Comparison of ENCODE assay signal across 18 cellular contexts in genomic region chr1:65429078-65429477, GRCh38. TPM values are rescaled to one million over a fixed set of nuclear protein-coding genes. Genes with fewer than 3 reads are reported as not detected.
DNase-seq lines count a peak whose midpoint lies in the region; ATAC-seq and TF ChIP-seq lines count a peak whose summit lies in the region.
"Had no signal": no experiment of that assay in that cellular context is flagged by ENCODE, and none has a peak within 500 bp of the region (broad histone marks: within the 10 kb centered on the region; RNA-seq: fewer than 3 reads in every experiment).

No MANE protein-coding gene starts in this region.

- no peaks in the 10 kb centered on the region for H3K9me2 ChIP-seq in PC-3 (replicated peaks; ENCODE audit: low read length)

- CTCF ChIA-PET in PC-3 (lab: Charles Lee) (no interaction called here), MCF 10A (lab: Yijun Ruan, JAX) (interaction anchor here (0.7 to 4.0 kb wide), 4 partner anchors 9 to 258 kb away, joined by 3 to 42 read pairs (median 4); partner anchors contain the start of genes LEPR and LEPROT)
- CTCF ChIA-PET in CD8-positive, alpha-beta T cell (lab: Charles Lee), result interaction anchor here (3.0 to 3.9 kb wide), 2 partner anchors 31 to 258 kb away, joined by 15 to 31 read pairs; no protein-coding TSS in a partner anchor

- peaks cover 14% of the 10 kb centered on the region for H3K79me2 ChIP-seq in PC-3 (ENCODE audit: low read length)

- H3K9ac ChIP-seq in PC-3 (ENCODE audit: low read length), result no peak overlapping the region
- H3K9ac ChIP-seq: BLaER1, KMS-11 had no signal

- H3K36me3 Mint-ChIP-seq in MCF 10A (ENCODE audit: insufficient read depth, unreplicated experiment), result peaks cover 76% of the 10 kb centered on the region
- peaks cover 50% of the 10 kb centered on the region for H3K36me3 Mint-ChIP-seq in nephron progenitor cell (ENCODE audit: low read depth)
- peaks cover 49% of the 10 kb centered on the region for H3K36me3 Mint-ChIP-seq in CD8-positive, alpha-beta T cell

- no peaks in the 10 kb centered on the region for H3K9me3 Mint-ChIP-seq in MCF 10A (ENCODE audit: unreplicated experiment)
- H3K9me3 Mint-ChIP-seq in nephron progenitor cell, result no peaks in the 10 kb centered on the region
- H3K9me3 Mint-ChIP-seq in CD8-positive, alpha-beta T cell, result no peaks in the 10 kb centered on the region
- H3K9me3 Mint-ChIP-seq: activated naive CD8-positive, alpha-beta T cell treated with anti-CD3 and anti-CD28 coated beads, Interleukin-2, amount 10 ng/mL, durations not matched to agents 7 days and 5 days had no signal

- no peak for DNase-seq in PC-3
- no peak for DNase-seq in MCF 10A (ENCODE audit: unreplicated experiment)
- DNase-seq in nephron progenitor cell, result no peak
- DNase-seq in thyroid gland, result no peak
- DNase-seq in stimulated activated CD8-positive, alpha-beta memory T cell treated with anti-CD3 and anti-CD28 coated beads, Interleukin-4, amount 100 ng/mL, for 48 hours, result no peak
- DNase-seq in activated CD4-positive, alpha-beta T cell treated with anti-CD3 and anti-CD28 coated beads, Interleukin-2, amount 50 U/mL, for 1 hour, result no peak
- no peak for DNase-seq in CD8-positive, alpha-beta T cell
- no peak for DNase-seq in NCI-H1694 (lab: John Stamatoyannopoulos, UW)
- DNase-seq: activated naive CD8-positive, alpha-beta T cell treated with anti-CD3 and anti-CD28 coated beads, Interleukin-2, amount 10 ng/mL, durations not matched to agents 7 days and 5 days; activated T-cell treated with anti-CD3 and anti-CD28 coated beads, Interleukin-2, amount 50 U/mL, for 1 hour; cerebellar nuclear complex; DND-41; midbrain; NCI-H146; NCI-H446 treated with DMSO at 0.1 percent for 48 hours; occipital lobe had no signal

- H3K4me1 Mint-ChIP-seq in MCF 10A (ENCODE audit: insufficient read depth, unreplicated experiment) (peaks cover 42% of the 10 kb centered on the region), nephron progenitor cell (peaks cover 5% of the 10 kb centered on the region)
- H3K4me1 Mint-ChIP-seq in CD8-positive, alpha-beta T cell (ENCODE audit: low read depth), result peaks cover 3% of the 10 kb centered on the region

- TF ChIP-seq POLR2A in thyroid gland (IDR thresholded peaks at IDR 0.05), result no peak

- H3K4me3 Mint-ChIP-seq in MCF 10A (ENCODE audit: unreplicated experiment) (no peak overlapping the region), nephron progenitor cell (no peak overlapping the region)
- no peak overlapping the region for H3K4me3 Mint-ChIP-seq in CD8-positive, alpha-beta T cell
- H3K4me3 Mint-ChIP-seq: activated naive CD8-positive, alpha-beta T cell treated with anti-CD3 and anti-CD28 coated beads, Interleukin-2, amount 10 ng/mL, durations not matched to agents 7 days and 5 days had no signal

- H3K9me3 ChIP-seq in PC-3 (ENCODE audit: low read length) (no peaks in the 10 kb centered on the region), thyroid gland (no peaks in the 10 kb centered on the region)
- no peaks in the 10 kb centered on the region for H3K9me3 ChIP-seq in CD8-positive, alpha-beta T cell (ENCODE audit: low read length)
- H3K9me3 ChIP-seq: BLaER1 had no signal

- H4K20me1 ChIP-seq in PC-3 (ENCODE audit: low read length), result no peaks in the 10 kb centered on the region

- ATAC-seq in PC-3, result no peak
- no peak for ATAC-seq in CD8-positive, alpha-beta T cell

- H3K27me3 ChIP-seq in PC-3 (ENCODE audit: low read length), result no peaks in the 10 kb centered on the region
- no peaks in the 10 kb centered on the region for H3K27me3 ChIP-seq in thyroid gland
- H3K27me3 ChIP-seq in CD8-positive, alpha-beta T cell (ENCODE audit: insufficient read depth, low read length), result no peaks in the 10 kb centered on the region
- H3K27me3 ChIP-seq: BLaER1 had no signal

- no TSS peak for BruUV-seq in PC-3 (replicated peaks; lab: Mats Ljungman, UMichigan)
- no TSS peak for BruUV-seq in MCF 10A (replicated peaks; lab: Mats Ljungman, UMichigan)

- POLR2A ChIA-PET in PC-3 (lab: Charles Lee; ENCODE audit: unreplicated experiment), result no interaction called here
- POLR2A ChIA-PET in MCF 10A (lab: Yijun Ruan, JAX), result interaction anchor here (0.6 to 11.4 kb wide), 7 partner anchors 8 to 424 kb away, joined by 3 to 144 read pairs (median 4); partner anchors contain the start of genes LEPR and LEPROT
- POLR2A ChIA-PET in CD8-positive, alpha-beta T cell (lab: Charles Lee), result no interaction called here

- H3K36me3 ChIP-seq in PC-3 (ENCODE audit: low read depth, low read length) (0 out of 2 replicates have a peak, but pooled peaks cover 5% of the 10 kb centered on the region), thyroid gland (peaks cover 13 to 24% of the 10 kb centered on the region in 2 donors)
- no peaks in the 10 kb centered on the region for H3K36me3 ChIP-seq in CD8-positive, alpha-beta T cell (ENCODE audit: insufficient read depth, low read length)

- no peak for TF ChIP-seq CTCF in PC-3 (conservative IDR thresholded peaks at IDR 0.05; ENCODE audit: low read depth, low read length)
- no peak for TF ChIP-seq CTCF in MCF 10A (IDR thresholded peaks at IDR 0.05; ENCODE audit: unreplicated experiment)
- no peak for TF ChIP-seq CTCF in nephron progenitor cell (IDR thresholded peaks at IDR 0.05)
- no peak for TF ChIP-seq CTCF in thyroid gland (IDR thresholded peaks at IDR 0.05)
- TF ChIP-seq CTCF in CD8-positive, alpha-beta T cell (IDR thresholded peaks at IDR 0.05), result no peak

- H3K27ac Mint-ChIP-seq in MCF 10A (ENCODE audit: low read depth, unreplicated experiment) (peak overlapping the region; percentile 93), nephron progenitor cell (peak overlapping the region; percentile 70)
- H3K27ac Mint-ChIP-seq in CD8-positive, alpha-beta T cell, result no peak overlapping the region
- H3K27ac Mint-ChIP-seq: activated naive CD8-positive, alpha-beta T cell treated with anti-CD3 and anti-CD28 coated beads, Interleukin-2, amount 10 ng/mL, durations not matched to agents 7 days and 5 days had no signal

- no peak overlapping the region for H2AFZ ChIP-seq in PC-3 (ENCODE audit: low read length)

- peak overlapping the region; percentile 76 for H3K4me2 ChIP-seq in PC-3 (ENCODE audit: low read length)
- H3K4me2 ChIP-seq: BLaER1, KMS-11 had no signal

- H3K27ac ChIP-seq in PC-3 (ENCODE audit: low read length), result no peak overlapping the region
- peak overlapping the region in 2 of 3 donors; percentile 63 to 67 for H3K27ac ChIP-seq in thyroid gland
- H3K27ac ChIP-seq in CD8-positive, alpha-beta T cell (ENCODE audit: low read depth, low read length), result no peak overlapping the region
- H3K27ac ChIP-seq: BLaER1, KMS-11 had no signal

- H3K4me3 ChIP-seq in PC-3 (ENCODE audit: low read length) (no peak overlapping the region), thyroid gland (replicated peaks in 1 of 3) (no peak overlapping the region)
- no peak overlapping the region for H3K4me3 ChIP-seq in CD8-positive, alpha-beta T cell (ENCODE audit: low read depth, low read length)
- H3K4me3 ChIP-seq: BLaER1 had no signal

- H3K27me3 Mint-ChIP-seq in MCF 10A (ENCODE audit: insufficient read depth, unreplicated experiment), result no peaks in the 10 kb centered on the region
- H3K27me3 Mint-ChIP-seq in nephron progenitor cell (ENCODE audit: low read depth, poor library complexity), result peaks cover 10% of the 10 kb centered on the region
- H3K27me3 Mint-ChIP-seq in CD8-positive, alpha-beta T cell (ENCODE audit: low read depth), result no peaks in the 10 kb centered on the region
- H3K27me3 Mint-ChIP-seq: activated naive CD8-positive, alpha-beta T cell treated with anti-CD3 and anti-CD28 coated beads, Interleukin-2, amount 10 ng/mL, durations not matched to agents 7 days and 5 days had no signal

- intact Hi-C loops in PC-3 (cut with micrococcal nuclease) (loop anchor here (10.0 kb wide), 1 partner anchor 684 kb away; the partner anchor contains the start of gene RAVER2), MCF 10A (cut with micrococcal nuclease) (loop anchor here (10.0 kb wide), 1 partner anchor 1506 kb away; no protein-coding TSS in a partner anchor), thyroid gland (cut with DNase I) (no loop called here)
- intact Hi-C loops in CD8-positive, alpha-beta T cell (cut with DNase I, micrococcal nuclease), result loop anchor here (2.0 to 10.0 kb wide), 2 partner anchors 816 to 1834 kb away; partner anchors contain the start of gene PGM1 (in 1 of the 2)

- peaks cover 4% of the 10 kb centered on the region for H3F3A ChIP-seq in PC-3 (ENCODE audit: low read length, unreplicated experiment)

- WGBS in thyroid gland, 2 donors, result 89 to 95% methylated on average over 2 of the region's 2 CpGs

- H3K4me1 ChIP-seq in PC-3 (ENCODE audit: insufficient read depth, low read length) (peaks cover 44% of the 10 kb centered on the region), thyroid gland (peaks cover 0 to 28% of the 10 kb centered on the region in 2 donors)
- no peaks in the 10 kb centered on the region for H3K4me1 ChIP-seq in CD8-positive, alpha-beta T cell (ENCODE audit: insufficient read depth, low read length)

RNA-seq across cellular contexts. Expression of gene LEPR, which starts 8.6 kb away (rescaled TPM):
- total RNA-seq in PC-3 (2014; rRNA removed) (0.46 TPM in 1 of 2 replicates, not detected in the other), MCF 10A (2022) (12.2 and 16.6 TPM in 2 replicates), thyroid gland (10 to 100 TPM; 11.4 to 80.4 (median 17.5) TPM)
- under 1 TPM; 0.49 to 0.58 TPM for total RNA-seq in CD8-positive, alpha-beta T cell

RNA-seq across cellular contexts. Expression of gene LEPROT, which starts 8.6 kb away (rescaled TPM):
- 16.9 and 18.4 TPM in 2 replicates for total RNA-seq in PC-3 (2014; rRNA removed)
- total RNA-seq in MCF 10A (2022), result 63.1 and 66.9 TPM in 2 replicates
- total RNA-seq in thyroid gland, result 100 to 1,000 TPM in 2 of 4 donors, 10 to 100 TPM in 2; 70.1 to 159 (median 94.2) TPM
- 10 to 100 TPM; 10.3 to 16.5 TPM for total RNA-seq in CD8-positive, alpha-beta T cell

Comparison
In these comparisons a context has a peak if more than half of its experiments do, and no peak if none do; other contexts are left out.
1. H3K27ac ChIP-seq: peak in thyroid gland (2 of 3); none in PC-3 (single experiment) and CD8-positive, alpha-beta T cell (single experiment).